In genomic region chr17:38868968-38869646, GRCh38 we compare ENCODE assay signal across 8 cellular contexts. TPM values are rescaled to one million over a fixed set of nuclear protein-coding genes. Genes with fewer than 3 reads are reported as not detected.
A peak's percentile ranks its signal among the peaks of the same experiment; 100 is the strongest.
DNase-seq lines count a peak whose midpoint lies in the region; ATAC-seq and TF ChIP-seq lines count a peak whose summit lies in the region.

No MANE protein-coding gene starts in this region.

- H3K4me1 ChIP-seq in HEK293 (ENCODE audit: control insufficient read depth, insufficient read depth, low read length) (peaks cover 9% of the 10 kb centered on the region), ovary (ENCODE audit: insufficient read depth) (peaks cover 20% of the 10 kb centered on the region), thyroid gland (peaks cover 22 to 42% of the 10 kb centered on the region in 2 donors)

- H3K4me3 ChIP-seq in HEK293 (ENCODE audit: low read depth, low read length) = peak overlapping the region; percentile 94
- H3K4me3 ChIP-seq in NB4 (ENCODE audit: low read depth, low read length) = peak overlapping the region; percentile 72
- H3K4me3 ChIP-seq in ovary = peak overlapping the region; percentile 95
- H3K4me3 ChIP-seq in thyroid gland (replicated peaks in 1 of 3) = peak overlapping the region; percentile 87 to 99 (median 92)

- no peak for TF ChIP-seq EP300 in ovary (IDR thresholded peaks at IDR 0.05)

- WGBS in ovary, 3 donors = 0 to 1% (median 0%) methylated on average over 30 of the region's 30 CpGs
- WGBS in thyroid gland, 2 donors = 2 to 3% methylated on average over 30 of the region's 30 CpGs

- H3K27ac Mint-ChIP-seq in activated naive CD8-positive, alpha-beta T cell = peak overlapping the region; percentile 98
- peak overlapping the region; percentile 85 for H3K27ac Mint-ChIP-seq in glutamatergic neuron (ENCODE audit: unreplicated experiment)

- H3K27me3 ChIP-seq in ovary = no peaks in the 10 kb centered on the region
- no peaks in the 10 kb centered on the region for H3K27me3 ChIP-seq in thyroid gland

- H3K9me3 Mint-ChIP-seq in activated naive CD8-positive, alpha-beta T cell (ENCODE audit: low read depth) = no peaks in the 10 kb centered on the region
- H3K9me3 Mint-ChIP-seq in glutamatergic neuron (ENCODE audit: unreplicated experiment) = peaks cover 23% of the 10 kb centered on the region

- peak; percentile 93 for TF ChIP-seq CTCF in HEK293 (tag by site-specific recombination; IDR thresholded peaks at IDR 0.05)
- peak; percentile 42 for TF ChIP-seq CTCF in NB4 (IDR thresholded peaks at IDR 0.05; ENCODE audit: low read depth, low read length)
- no peak for TF ChIP-seq CTCF in glutamatergic neuron (IDR thresholded peaks at IDR 0.05; ENCODE audit: partially characterized antibody, unreplicated experiment)
- peak in 1 of 3 donors; percentile 35 for TF ChIP-seq CTCF in ovary (IDR thresholded peaks at IDR 0.05)
- TF ChIP-seq CTCF in thyroid gland (IDR thresholded peaks at IDR 0.05) = peak in 2 of 6 experiments; percentile 1 to 10

- H3K27ac ChIP-seq in HEK293 (ENCODE audit: extremely low read depth, low read depth, low read length) = peak overlapping the region; percentile 96
- peak overlapping the region; percentile 92 to 96 for H3K27ac ChIP-seq in ovary
- H3K27ac ChIP-seq in thyroid gland = peak overlapping the region; percentile 92 to 98 (median 95)

- ATAC-seq in SK-N-SH treated with all-trans-retinoic acid at 6 μM for 48 hours = peak; percentile 74

- peak overlapping the region; percentile 97 for H3K4me3 Mint-ChIP-seq in activated naive CD8-positive, alpha-beta T cell
- peak overlapping the region; percentile 86 for H3K4me3 Mint-ChIP-seq in glutamatergic neuron (ENCODE audit: unreplicated experiment)

- peaks cover 45% of the 10 kb centered on the region for H3K4me1 Mint-ChIP-seq in activated naive CD8-positive, alpha-beta T cell (ENCODE audit: low read depth)
- H3K4me1 Mint-ChIP-seq in glutamatergic neuron (ENCODE audit: low read depth, unreplicated experiment) = peaks cover 18% of the 10 kb centered on the region

- CTCF ChIA-PET in HEK293 (lab: Yijun Ruan, JAX) = interaction anchor here (0.7 to 5.8 kb wide), 6 partner anchors 15 to 1940 kb away, joined by 3 to 24 read pairs (median 4); partner anchors contain the start of gene RPL23

- no peaks in the 10 kb centered on the region for H3K36me3 Mint-ChIP-seq in activated naive CD8-positive, alpha-beta T cell
- H3K36me3 Mint-ChIP-seq in glutamatergic neuron (ENCODE audit: unreplicated experiment) = no peaks in the 10 kb centered on the region

- H3K36me3 ChIP-seq in HEK293 (ENCODE audit: control insufficient read depth in 2 of 2, insufficient read depth in 1 of 2, low read length in 2 of 2) (no peaks in the 10 kb centered on the region), ovary (no peaks in the 10 kb centered on the region), thyroid gland (no peaks in the 10 kb centered on the region)

- POLR2A ChIA-PET in HEK293 (lab: Yijun Ruan, JAX) = interaction anchor here (0.5 to 4.1 kb wide), 32 partner anchors 8 to 510 kb away, joined by 3 to 62 read pairs (median 6); partner anchors contain the start of genes LASP1NB, PIP4K2B, PLXDC1 and PSMB3

- H3K27me3 Mint-ChIP-seq in activated naive CD8-positive, alpha-beta T cell = peaks cover 1% of the 10 kb centered on the region
- peaks cover 26% of the 10 kb centered on the region for H3K27me3 Mint-ChIP-seq in glutamatergic neuron (ENCODE audit: unreplicated experiment)

- H3K9me3 ChIP-seq in HEK293 (ENCODE audit: control insufficient read depth, insufficient read depth, low read depth, low read length) = no peaks in the 10 kb centered on the region
- H3K9me3 ChIP-seq in ovary = no peaks in the 10 kb centered on the region
- H3K9me3 ChIP-seq in thyroid gland = no peaks in the 10 kb centered on the region

- intact Hi-C loops in ovary (cut with DNase I) = no loop called here
- intact Hi-C loops in thyroid gland (cut with DNase I) = no loop called here

- TF ChIP-seq POLR2A in NB4 (IDR thresholded peaks at IDR 0.05; ENCODE audit: extremely low read depth, insufficient read length) (peak; percentile 3), ovary (IDR thresholded peaks at IDR 0.05) (peak; percentile 8), thyroid gland (IDR thresholded peaks at IDR 0.05) (no peak)

- DNase-seq in GM04504 (ENCODE audit: low read depth) = peak; percentile 72
- peak; percentile 92 for DNase-seq in NB4 (ENCODE audit: low read depth)
- peak; percentile 92 for DNase-seq in glutamatergic neuron
- peak; percentile 90 to 94 (median 93) for DNase-seq in ovary
- DNase-seq in thyroid gland = peak; percentile 91 to 93

TF ChIP-seq in HEK293, 187 proteins besides CTCF, POLR2A, EP300 and RAD21 (continues in another document):
- TF ChIP-seq, protein P1, sequence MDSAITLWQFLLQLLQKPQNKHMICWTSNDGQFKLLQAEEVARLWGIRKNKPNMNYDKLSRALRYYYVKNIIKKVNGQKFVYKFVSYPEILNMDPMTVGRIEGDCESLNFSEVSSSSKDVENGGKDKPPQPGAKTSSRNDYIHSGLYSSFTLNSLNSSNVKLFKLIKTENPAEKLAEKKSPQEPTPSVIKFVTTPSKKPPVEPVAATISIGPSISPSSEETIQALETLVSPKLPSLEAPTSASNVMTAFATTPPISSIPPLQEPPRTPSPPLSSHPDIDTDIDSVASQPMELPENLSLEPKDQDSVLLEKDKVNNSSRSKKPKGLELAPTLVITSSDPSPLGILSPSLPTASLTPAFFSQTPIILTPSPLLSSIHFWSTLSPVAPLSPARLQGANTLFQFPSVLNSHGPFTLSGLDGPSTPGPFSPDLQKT (IDR thresholded peaks at IDR 0.05; ENCODE audit: borderline replicate concordance, low read depth, low read length) = no peak
- TF ChIP-seq, protein P2, sequence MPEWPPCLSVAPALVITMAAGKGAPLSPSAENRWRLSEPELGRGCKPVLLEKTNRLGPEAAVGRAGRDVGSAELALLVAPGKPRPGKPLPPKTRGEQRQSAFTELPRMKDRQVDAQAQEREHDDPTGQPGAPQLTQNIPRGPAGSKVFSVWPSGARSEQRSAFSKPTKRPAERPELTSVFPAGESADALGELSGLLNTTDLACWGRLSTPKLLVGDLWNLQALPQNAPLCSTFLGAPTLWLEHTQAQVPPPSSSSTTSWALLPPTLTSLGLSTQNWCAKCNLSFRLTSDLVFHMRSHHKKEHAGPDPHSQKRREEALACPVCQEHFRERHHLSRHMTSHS (tag by site-specific recombination; IDR thresholded peaks at IDR 0.05) = no peak
- TF ChIP-seq FEZF1 (tag by site-specific recombination; IDR thresholded peaks at IDR 0.05) = no peak
- TF ChIP-seq KLF8 (tag by site-specific recombination; IDR thresholded peaks at IDR 0.05) = peak; percentile 94
- no peak for TF ChIP-seq ZNF140 (tag by site-specific recombination; IDR thresholded peaks at IDR 0.05)
- TF ChIP-seq YY2 (tag by site-specific recombination; IDR thresholded peaks at IDR 0.05) = peak; percentile 11; the same call in 1 of the 2 replicates
- peak; percentile 79; the same call in 1 of the 2 replicates for TF ChIP-seq ZNF391 (tag by site-specific recombination; IDR thresholded peaks at IDR 0.05; ENCODE audit: borderline replicate concordance, low read depth)
- no peak for TF ChIP-seq MYNN (tag by site-specific recombination; IDR thresholded peaks at IDR 0.05; ENCODE audit: borderline replicate concordance)
- no peak; the same call in 1 of the 2 replicates for TF ChIP-seq ZNF600 (tag by site-specific recombination; IDR thresholded peaks at IDR 0.05)

TF ChIP-seq in SK-N-SH treated with all-trans-retinoic acid at 6 μM for 48 hours, 23 proteins besides CTCF, POLR2A, EP300 and RAD21:
- TF ChIP-seq, protein P3, sequence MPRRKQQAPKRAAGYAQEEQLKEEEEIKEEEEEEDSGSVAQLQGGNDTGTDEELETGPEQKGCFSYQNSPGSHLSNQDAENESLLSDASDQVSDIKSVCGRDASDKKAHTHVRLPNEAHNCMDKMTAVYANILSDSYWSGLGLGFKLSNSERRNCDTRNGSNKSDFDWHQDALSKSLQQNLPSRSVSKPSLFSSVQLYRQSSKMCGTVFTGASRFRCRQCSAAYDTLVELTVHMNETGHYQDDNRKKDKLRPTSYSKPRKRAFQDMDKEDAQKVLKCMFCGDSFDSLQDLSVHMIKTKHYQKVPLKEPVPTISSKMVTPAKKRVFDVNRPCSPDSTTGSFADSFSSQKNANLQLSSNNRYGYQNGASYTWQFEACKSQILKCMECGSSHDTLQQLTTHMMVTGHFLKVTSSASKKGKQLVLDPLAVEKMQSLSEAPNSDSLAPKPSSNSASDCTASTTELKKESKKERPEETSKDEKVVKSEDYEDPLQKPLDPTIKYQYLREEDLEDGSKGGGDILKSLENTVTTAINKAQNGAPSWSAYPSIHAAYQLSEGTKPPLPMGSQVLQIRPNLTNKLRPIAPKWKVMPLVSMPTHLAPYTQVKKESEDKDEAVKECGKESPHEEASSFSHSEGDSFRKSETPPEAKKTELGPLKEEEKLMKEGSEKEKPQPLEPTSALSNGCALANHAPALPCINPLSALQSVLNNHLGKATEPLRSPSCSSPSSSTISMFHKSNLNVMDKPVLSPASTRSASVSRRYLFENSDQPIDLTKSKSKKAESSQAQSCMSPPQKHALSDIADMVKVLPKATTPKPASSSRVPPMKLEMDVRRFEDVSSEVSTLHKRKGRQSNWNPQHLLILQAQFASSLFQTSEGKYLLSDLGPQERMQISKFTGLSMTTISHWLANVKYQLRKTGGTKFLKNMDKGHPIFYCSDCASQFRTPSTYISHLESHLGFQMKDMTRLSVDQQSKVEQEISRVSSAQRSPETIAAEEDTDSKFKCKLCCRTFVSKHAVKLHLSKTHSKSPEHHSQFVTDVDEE (CRISPR knock-in tag; IDR thresholded peaks at IDR 0.05) = peak; percentile 21; the same call in 1 of the 2 replicates
- TF ChIP-seq ZNF565 (CRISPR knock-in tag; conservative IDR thresholded peaks at IDR 0.05; ENCODE audit: low read depth) = no peak

RNA-seq across cellular contexts. Expression of gene LASP1, which starts 0.8 kb away (rescaled TPM):
- 66.6 TPM for total RNA-seq in glutamatergic neuron (ENCODE audit: unreplicated experiment)
- 100 to 1,000 TPM in 2 of 7 donors, 10 to 100 TPM in 5; 40.9 to 125 (median 95.0) TPM for total RNA-seq in ovary
- polyA plus RNA-seq in ovary = 100 to 1,000 TPM in 1 of 2 donors, 10 to 100 TPM in 1; 57.2 to 138 TPM
- 10 to 100 TPM; 69.3 to 77.5 (median 71.1) TPM for total RNA-seq in thyroid gland

RNA-seq across cellular contexts. Expression of gene RPL23, which starts 15.6 kb away (rescaled TPM):
- total RNA-seq in glutamatergic neuron (ENCODE audit: unreplicated experiment) (850 TPM), ovary (1,000 to 10,000 TPM; 2,982 to 5,219 (median 3,257) TPM), thyroid gland (1,000 to 10,000 TPM; 1,055 to 2,735 (median 1,279) TPM)
- polyA plus RNA-seq in ovary = 1,000 to 10,000 TPM; 4,771 to 7,100 TPM

RNA-seq across cellular contexts. Expression of gene CWC25, which starts 44.0 kb away (rescaled TPM):
- 13.0 TPM for total RNA-seq in glutamatergic neuron (ENCODE audit: unreplicated experiment)
- total RNA-seq in ovary = 10 to 100 TPM; 16.4 to 21.6 (median 18.6) TPM
- polyA plus RNA-seq in ovary = 10 to 100 TPM; 16.9 to 25.2 TPM
- 10 to 100 TPM; 19.0 to 26.8 (median 22.1) TPM for total RNA-seq in thyroid gland

Comparison
In these comparisons a context has a peak if more than half of its experiments do, and no peak if none do; other contexts are left out.
1. Peak in every context shown above with its lines: DNase-seq, ATAC-seq, H3K4me3 ChIP-seq and H3K27ac ChIP-seq.
2. POLR2A ChIP-seq: peak in NB4 (single experiment) and ovary (single experiment); none in thyroid gland (0 of 2).